Comparison of ENCODE assay signal across 16 cellular contexts in the genomic region with DNA sequence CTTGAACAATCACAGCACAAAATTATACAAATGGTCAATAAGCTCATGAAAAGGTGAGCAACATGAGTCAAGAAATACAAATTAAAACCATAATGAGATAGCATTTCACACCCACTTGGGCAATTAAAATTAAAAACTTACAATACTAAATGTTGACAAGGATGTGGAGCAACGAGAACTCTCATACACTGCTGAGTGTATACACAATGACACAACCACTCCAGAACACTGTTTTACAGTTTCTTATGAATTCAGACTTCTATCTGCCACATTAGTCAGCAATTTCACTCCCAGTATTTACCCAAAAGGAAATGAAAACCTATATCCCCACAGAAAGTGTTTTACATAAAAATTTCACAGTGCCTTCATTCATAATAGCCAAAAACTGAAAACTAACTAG. TPM values are rescaled to one million over a fixed set of nuclear protein-coding genes. Genes with fewer than 3 reads are reported as not detected.
DNase-seq lines count a peak whose midpoint lies in the region; ATAC-seq and TF ChIP-seq lines count a peak whose summit lies in the region.
"Had no signal": no experiment of that assay in that cellular context is flagged by ENCODE, and none has a peak within 500 bp of the region (broad histone marks: within the 10 kb centered on the region; RNA-seq: fewer than 3 reads in every experiment).

No MANE protein-coding gene starts in this region.

- intact Hi-C loops in CD4-positive, alpha-beta T cell (cut with DNase I, micrococcal nuclease): no loop called here
- intact Hi-C loops in activated T-helper 1 cell treated with anti-CD3 and anti-CD28 coated beads, Interleukin-12 subunit alpha, Interleukin-12 subunit beta, Interleukin-2, Interleukin-4 antibody, amounts not matched to agents 30 ng/mL and 10 ng/mL and 1 ng/mL, durations not matched to agents 14 hours and 24 hours and 36 hours (cut with micrococcal nuclease): loop anchor here (2.0 to 10.0 kb wide), 2 partner anchors 29 to 243 kb away; no protein-coding TSS in a partner anchor
- intact Hi-C loops in Calu3 (cut with micrococcal nuclease; ENCODE audit: unreplicated experiment) (no loop called here), left colon (cut with DNase I, micrococcal nuclease) (no loop called here)

- no peak for DNase-seq in CD4-positive, alpha-beta T cell
- no peak for DNase-seq in GM23338 (ENCODE audit: low spot score)
- DNase-seq in activated T-helper 1 cell treated with anti-CD3 and anti-CD28 coated beads, Interleukin-12 subunit alpha, Interleukin-12 subunit beta, Interleukin-2, Interleukin-4 antibody, amounts not matched to agents 30 ng/mL and 10 ng/mL and 1 ng/mL, durations not matched to agents 14 hours and 24 hours and 36 hours (ENCODE audit: low spot score): no peak
- DNase-seq in naive B cell: no peak
- no peak for DNase-seq in Calu3
- no peak for DNase-seq in NCI-H2081 treated with DMSO at 0.1 percent for 48 hours (lab: John Stamatoyannopoulos, UW)
- DNase-seq in left colon: no peak
- DNase-seq: DND-41, dorsolateral prefrontal cortex, NCI-H1930, NCI-H446, posterior cingulate gyrus, small intestine, tibial artery had no signal

- no peak for TF ChIP-seq CTCF in CD4-positive, alpha-beta T cell (IDR thresholded peaks at IDR 0.05)
- TF ChIP-seq CTCF in GM23338 (conservative IDR thresholded peaks at IDR 0.05; ENCODE audit: low read depth in 2 of 2): no peak
- no peak for TF ChIP-seq CTCF in Calu3 (IDR thresholded peaks at IDR 0.05; ENCODE audit: unreplicated experiment)

- ATAC-seq in CD4-positive, alpha-beta T cell (ENCODE audit: poor library complexity): no peak
- ATAC-seq in GM23338 (no peak), naive B cell (ENCODE audit: low read depth in 2 of 2) (no peak), left colon (no peak)

- no peaks in the 10 kb centered on the region for H3K27me3 ChIP-seq in CD4-positive, alpha-beta T cell (ENCODE audit: control insufficient read depth, insufficient read depth, low read length)
- no peaks in the 10 kb centered on the region for H3K27me3 ChIP-seq in GM23338 (ENCODE audit: insufficient read depth)
- H3K27me3 ChIP-seq: dorsolateral prefrontal cortex, esophagus muscularis mucosa, tibial artery had no signal

- peaks cover 6% of the 10 kb centered on the region for H3K9me3 Mint-ChIP-seq in CD4-positive, alpha-beta T cell
- H3K9me3 Mint-ChIP-seq in GM23338 (no peaks in the 10 kb centered on the region), naive B cell (peaks cover 0 to 1% (median 0%) of the 10 kb centered on the region in 7 donors), Calu3 (ENCODE audit: low read depth, unreplicated experiment) (no peaks in the 10 kb centered on the region)
- H3K9me3 Mint-ChIP-seq in activated T-helper 1 cell treated with anti-CD3 and anti-CD28 coated beads, Interleukin-12 subunit alpha, Interleukin-12 subunit beta, Interleukin-2, Interleukin-4 antibody, amounts not matched to agents 30 ng/mL and 10 ng/mL and 1 ng/mL, durations not matched to agents 14 hours and 24 hours and 36 hours: peaks cover 19% of the 10 kb centered on the region

- peak overlapping the region; percentile 6 for H3K27ac Mint-ChIP-seq in CD4-positive, alpha-beta T cell
- H3K27ac Mint-ChIP-seq in GM23338: peak overlapping the region; percentile 17; the same call in 1 of the 2 replicates
- H3K27ac Mint-ChIP-seq in activated T-helper 1 cell treated with anti-CD3 and anti-CD28 coated beads, Interleukin-12 subunit alpha, Interleukin-12 subunit beta, Interleukin-2, Interleukin-4 antibody, amounts not matched to agents 30 ng/mL and 10 ng/mL and 1 ng/mL, durations not matched to agents 14 hours and 24 hours and 36 hours: peak overlapping the region; percentile 68
- H3K27ac Mint-ChIP-seq in naive B cell: peak overlapping the region in 5 of 6 donors; percentile 21 to 79 (median 70)
- no peak overlapping the region for H3K27ac Mint-ChIP-seq in Calu3 (ENCODE audit: unreplicated experiment)

- H2AFZ ChIP-seq in GM23338: no peak overlapping the region

- no peaks in the 10 kb centered on the region for H3K9me2 ChIP-seq in GM23338 (ENCODE audit: insufficient read depth)

- CTCF ChIA-PET in CD4-positive, alpha-beta T cell (lab: Charles Lee): no interaction called here
- CTCF ChIA-PET in Calu3 (lab: Charles Lee): no interaction called here

- peaks cover 98% of the 10 kb centered on the region for H3K36me3 Mint-ChIP-seq in CD4-positive, alpha-beta T cell (ENCODE audit: low read depth)
- H3K36me3 Mint-ChIP-seq in GM23338 (ENCODE audit: low read depth) (peaks cover 88% of the 10 kb centered on the region), naive B cell (peaks cover 30 to 39% of the 10 kb centered on the region in 2 donors), Calu3 (ENCODE audit: insufficient read depth, unreplicated experiment) (peaks cover 77% of the 10 kb centered on the region)
- H3K36me3 Mint-ChIP-seq in activated T-helper 1 cell treated with anti-CD3 and anti-CD28 coated beads, Interleukin-12 subunit alpha, Interleukin-12 subunit beta, Interleukin-2, Interleukin-4 antibody, amounts not matched to agents 30 ng/mL and 10 ng/mL and 1 ng/mL, durations not matched to agents 14 hours and 24 hours and 36 hours (ENCODE audit: low read depth): peaks cover 61% of the 10 kb centered on the region

- H3K27ac ChIP-seq in CD4-positive, alpha-beta T cell (ENCODE audit: low read depth, low read length): no peak overlapping the region
- H3K27ac ChIP-seq in GM23338 (ENCODE audit: low read depth): no peak overlapping the region
- H3K27ac ChIP-seq: dorsolateral prefrontal cortex, esophagus muscularis mucosa, tibial artery had no signal

- H4K20me1 ChIP-seq in GM23338 (replicated peaks; ENCODE audit: insufficient read depth): peaks cover 58% of the 10 kb centered on the region

- peaks cover 44% of the 10 kb centered on the region for H3K36me3 ChIP-seq in GM23338 (ENCODE audit: insufficient read depth)

- no peaks in the 10 kb centered on the region for H3K27me3 Mint-ChIP-seq in CD4-positive, alpha-beta T cell
- H3K27me3 Mint-ChIP-seq in GM23338 (ENCODE audit: insufficient read depth, low read depth, poor library complexity): no peaks in the 10 kb centered on the region
- no peaks in the 10 kb centered on the region for H3K27me3 Mint-ChIP-seq in activated T-helper 1 cell treated with anti-CD3 and anti-CD28 coated beads, Interleukin-12 subunit alpha, Interleukin-12 subunit beta, Interleukin-2, Interleukin-4 antibody, amounts not matched to agents 30 ng/mL and 10 ng/mL and 1 ng/mL, durations not matched to agents 14 hours and 24 hours and 36 hours (ENCODE audit: insufficient read depth)
- H3K27me3 Mint-ChIP-seq in naive B cell: no peaks in the 10 kb centered on the region
- H3K27me3 Mint-ChIP-seq in Calu3 (ENCODE audit: unreplicated experiment): no peaks in the 10 kb centered on the region
- H3K27me3 Mint-ChIP-seq: activated naive CD4-positive, alpha-beta T cell treated with anti-CD3 and anti-CD28 coated beads, Interleukin-2, amount 50 U/mL, for 24 hours had no signal

- POLR2A ChIA-PET in CD4-positive, alpha-beta T cell (lab: Charles Lee): no interaction called here

- H3K4me1 Mint-ChIP-seq in CD4-positive, alpha-beta T cell (ENCODE audit: low read depth): peaks cover 53% of the 10 kb centered on the region
- H3K4me1 Mint-ChIP-seq in GM23338 (peaks cover 4% of the 10 kb centered on the region; the same call in 2 of the 3 replicates), naive B cell (peaks cover 14 to 44% (median 44%) of the 10 kb centered on the region in 3 donors), Calu3 (ENCODE audit: low read depth, unreplicated experiment) (no peaks in the 10 kb centered on the region)
- peaks cover 43% of the 10 kb centered on the region for H3K4me1 Mint-ChIP-seq in activated T-helper 1 cell treated with anti-CD3 and anti-CD28 coated beads, Interleukin-12 subunit alpha, Interleukin-12 subunit beta, Interleukin-2, Interleukin-4 antibody, amounts not matched to agents 30 ng/mL and 10 ng/mL and 1 ng/mL, durations not matched to agents 14 hours and 24 hours and 36 hours (ENCODE audit: low read depth)

- no peaks in the 10 kb centered on the region; the same call in 1 of the 2 replicates for H3F3A ChIP-seq in GM23338 (replicated peaks; ENCODE audit: low read depth)

- BruUV-seq in Calu3 (replicated peaks; lab: Mats Ljungman, UMichigan): no TSS peak

- H3K9me3 ChIP-seq in CD4-positive, alpha-beta T cell (ENCODE audit: control insufficient read depth, low read length): peaks cover 17% of the 10 kb centered on the region
- H3K9me3 ChIP-seq: esophagus muscularis mucosa, tibial artery had no signal

- no peak overlapping the region for H3K4me2 ChIP-seq in GM23338

- H3K4me3 Mint-ChIP-seq in CD4-positive, alpha-beta T cell: no peak overlapping the region
- H3K4me3 Mint-ChIP-seq in GM23338: no peak overlapping the region
- H3K4me3 Mint-ChIP-seq in activated T-helper 1 cell treated with anti-CD3 and anti-CD28 coated beads, Interleukin-12 subunit alpha, Interleukin-12 subunit beta, Interleukin-2, Interleukin-4 antibody, amounts not matched to agents 30 ng/mL and 10 ng/mL and 1 ng/mL, durations not matched to agents 14 hours and 24 hours and 36 hours: no peak overlapping the region
- no peak overlapping the region for H3K4me3 Mint-ChIP-seq in naive B cell
- no peak overlapping the region for H3K4me3 Mint-ChIP-seq in Calu3 (ENCODE audit: low read depth, unreplicated experiment)
- H3K4me3 Mint-ChIP-seq: activated naive CD4-positive, alpha-beta T cell treated with anti-CD3 and anti-CD28 coated beads, Interleukin-2, amount 50 U/mL, for 24 hours had no signal

- H3K79me2 ChIP-seq in GM23338 (replicated peaks; ENCODE audit: insufficient read depth): peaks cover 99% of the 10 kb centered on the region

- no peak overlapping the region for H3K4me3 ChIP-seq in GM23338
- H3K4me3 ChIP-seq: dorsolateral prefrontal cortex, esophagus muscularis mucosa, tibial artery had no signal

- no peaks in the 10 kb centered on the region for H3K4me1 ChIP-seq in GM23338 (ENCODE audit: insufficient read depth)

RNA-seq across cellular contexts. Expression of a gene that starts 31.1 kb away (rescaled TPM):
- total RNA-seq in CD4-positive, alpha-beta T cell: 10 to 100 TPM; 78.1 to 82.3 TPM
- total RNA-seq in GM23338 (2014; rRNA removed; shearing (Covaris generic)): 454 and 505 TPM in 2 replicates
- polyA plus RNA-seq in GM23338 (2016; fragmentation: Nextera tagmentation; extraction: Ambion mirVana) (235 and 269 TPM in 2 replicates), naive B cell (ENCODE audit: low read depth in 6 of 6) (100 to 1,000 TPM; 380 to 482 (median 401) TPM)
- total RNA-seq in activated T-helper 1 cell treated with anti-CD3 and anti-CD28 coated beads, Interleukin-12 subunit alpha, Interleukin-12 subunit beta, Interleukin-2, Interleukin-4 antibody, amounts not matched to agents 30 ng/mL and 10 ng/mL and 1 ng/mL, durations not matched to agents 14 hours and 24 hours and 36 hours: 288 and 290 TPM in 2 replicates
- total RNA-seq in Calu3 (2022) (202 and 215 TPM in 2 replicates), left colon (100 to 1,000 TPM; 211 to 218 TPM)
